ENCODE assay signal across 1 cellular context in genomic region chr7:150957119-150958020, GRCh38.
TF ChIP-seq lines count a peak whose summit lies in the region.

No MANE protein-coding gene starts in this region.

TF ChIP-seq in K562, 482 proteins besides CTCF, POLR2A, EP300 and RAD21 (continued from another document and continues in another):
- TF ChIP-seq, protein P1, sequence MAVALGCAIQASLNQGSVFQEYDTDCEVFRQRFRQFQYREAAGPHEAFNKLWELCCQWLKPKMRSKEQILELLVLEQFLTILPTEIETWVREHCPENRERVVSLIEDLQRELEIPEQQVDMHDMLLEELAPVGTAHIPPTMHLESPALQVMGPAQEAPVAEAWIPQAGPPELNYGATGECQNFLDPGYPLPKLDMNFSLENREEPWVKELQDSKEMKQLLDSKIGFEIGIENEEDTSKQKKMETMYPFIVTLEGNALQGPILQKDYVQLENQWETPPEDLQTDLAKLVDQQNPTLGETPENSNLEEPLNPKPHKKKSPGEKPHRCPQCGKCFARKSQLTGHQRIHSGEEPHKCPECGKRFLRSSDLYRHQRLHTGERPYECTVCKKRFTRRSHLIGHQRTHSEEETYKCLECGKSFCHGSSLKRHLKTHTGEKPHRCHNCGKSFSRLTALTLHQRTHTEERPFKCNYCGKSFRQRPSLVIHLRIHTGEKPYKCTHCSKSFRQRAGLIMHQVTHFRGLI (CRISPR knock-in tag; IDR thresholded peaks at IDR 0.05), result no peak
- TF ChIP-seq HMGN3 (IDR thresholded peaks at IDR 0.05; ENCODE audit: borderline replicate concordance, extremely low read depth, insufficient read length, low read depth, low read length) (no peak), BRD4 (IDR thresholded peaks at IDR 0.05) (no peak), ZNF408 (CRISPR knock-in tag; IDR thresholded peaks at IDR 0.05; ENCODE audit: low read depth) (no peak), NBN (IDR thresholded peaks at IDR 0.05; ENCODE audit: low read depth) (no peak), KDM2B (CRISPR knock-in tag; IDR thresholded peaks at IDR 0.05) (no peak), HDAC1 (IDR thresholded peaks at IDR 0.05) (0 out of 4 replicates have a peak, but pooled peaks of 1 of the 2 experiments have one; percentile 6), TSC22D4 (tag; IDR thresholded peaks at IDR 0.05) (no peak), UBTF (IDR thresholded peaks at IDR 0.05; ENCODE audit: borderline replicate concordance in 1 of 2, low read depth in 2 of 2, low read length in 2 of 2) (0 out of 4 replicates have a peak, but pooled peaks of 1 of the 2 experiments have one; percentile 27), ZNF830 (CRISPR knock-in tag; IDR thresholded peaks at IDR 0.05) (no peak), THRAP3 (IDR thresholded peaks at IDR 0.05; ENCODE audit: borderline replicate concordance) (no peak), NUFIP1 (IDR thresholded peaks at IDR 0.05; ENCODE audit: partially characterized antibody) (no peak), SAFB (IDR thresholded peaks at IDR 0.05; ENCODE audit: borderline replicate concordance, low read depth, low read length) (no peak), GATA2 (CRISPR knock-in tag; IDR thresholded peaks at IDR 0.05) (no peak), DPF2 (IDR thresholded peaks at IDR 0.05) (0 out of 2 replicates have a peak, but pooled peaks have one; percentile 0), HBP1 (CRISPR knock-in tag; IDR thresholded peaks at IDR 0.05) (no peak), STAT5A (IDR thresholded peaks at IDR 0.05; ENCODE audit: borderline replicate concordance, low read length) (no peak), KLF13 (tag; IDR thresholded peaks at IDR 0.05; ENCODE audit: borderline replicate concordance, low read depth) (no peak), KLF16 (IDR thresholded peaks at IDR 0.05) (no peak), HDAC6 (IDR thresholded peaks at IDR 0.05; ENCODE audit: low read depth, low read length) (no peak), ZNF696 (CRISPR knock-in tag; conservative IDR thresholded peaks at IDR 0.05) (no peak), ZNF174 (CRISPR knock-in tag; IDR thresholded peaks at IDR 0.05) (no peak), CBX2 (IDR thresholded peaks at IDR 0.05; ENCODE audit: insufficient read depth, low read length, poor library complexity, severe bottlenecking) (no peak), HNRNPLL (IDR thresholded peaks at IDR 0.05; ENCODE audit: low read depth, low read length, poor library complexity, severe bottlenecking) (no peak), ZNF583 (CRISPR knock-in tag; IDR thresholded peaks at IDR 0.05) (0 out of 2 replicates have a peak, but pooled peaks have one; percentile 45), ZNF124 (CRISPR knock-in tag; IDR thresholded peaks at IDR 0.05) (no peak), SMAD4 (CRISPR knock-in tag; conservative IDR thresholded peaks at IDR 0.05) (peak; percentile 46; the same call in 1 of the 2 replicates), SLC30A9 (CRISPR knock-in tag; IDR thresholded peaks at IDR 0.05) (no peak), RBBP5 (IDR thresholded peaks at IDR 0.05; ENCODE audit: borderline replicate concordance, insufficient read depth, low read length, poor library complexity, severe bottlenecking) (peak; percentile 24)
- TF ChIP-seq, protein P2, sequence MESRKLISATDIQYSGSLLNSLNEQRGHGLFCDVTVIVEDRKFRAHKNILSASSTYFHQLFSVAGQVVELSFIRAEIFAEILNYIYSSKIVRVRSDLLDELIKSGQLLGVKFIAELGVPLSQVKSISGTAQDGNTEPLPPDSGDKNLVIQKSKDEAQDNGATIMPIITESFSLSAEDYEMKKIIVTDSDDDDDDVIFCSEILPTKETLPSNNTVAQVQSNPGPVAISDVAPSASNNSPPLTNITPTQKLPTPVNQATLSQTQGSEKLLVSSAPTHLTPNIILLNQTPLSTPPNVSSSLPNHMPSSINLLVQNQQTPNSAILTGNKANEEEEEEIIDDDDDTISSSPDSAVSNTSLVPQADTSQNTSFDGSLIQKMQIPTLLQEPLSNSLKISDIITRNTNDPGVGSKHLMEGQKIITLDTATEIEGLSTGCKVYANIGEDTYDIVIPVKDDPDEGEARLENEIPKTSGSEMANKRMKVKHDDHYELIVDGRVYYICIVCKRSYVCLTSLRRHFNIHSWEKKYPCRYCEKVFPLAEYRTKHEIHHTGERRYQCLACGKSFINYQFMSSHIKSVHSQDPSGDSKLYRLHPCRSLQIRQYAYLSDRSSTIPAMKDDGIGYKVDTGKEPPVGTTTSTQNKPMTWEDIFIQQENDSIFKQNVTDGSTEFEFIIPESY (CRISPR knock-in tag; IDR thresholded peaks at IDR 0.05), result peak; percentile 91
- TF ChIP-seq, protein P3, sequence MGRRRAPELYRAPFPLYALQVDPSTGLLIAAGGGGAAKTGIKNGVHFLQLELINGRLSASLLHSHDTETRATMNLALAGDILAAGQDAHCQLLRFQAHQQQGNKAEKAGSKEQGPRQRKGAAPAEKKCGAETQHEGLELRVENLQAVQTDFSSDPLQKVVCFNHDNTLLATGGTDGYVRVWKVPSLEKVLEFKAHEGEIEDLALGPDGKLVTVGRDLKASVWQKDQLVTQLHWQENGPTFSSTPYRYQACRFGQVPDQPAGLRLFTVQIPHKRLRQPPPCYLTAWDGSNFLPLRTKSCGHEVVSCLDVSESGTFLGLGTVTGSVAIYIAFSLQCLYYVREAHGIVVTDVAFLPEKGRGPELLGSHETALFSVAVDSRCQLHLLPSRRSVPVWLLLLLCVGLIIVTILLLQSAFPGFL (CRISPR knock-in tag; IDR thresholded peaks at IDR 0.05), result no peak
- TF ChIP-seq, protein P4, sequence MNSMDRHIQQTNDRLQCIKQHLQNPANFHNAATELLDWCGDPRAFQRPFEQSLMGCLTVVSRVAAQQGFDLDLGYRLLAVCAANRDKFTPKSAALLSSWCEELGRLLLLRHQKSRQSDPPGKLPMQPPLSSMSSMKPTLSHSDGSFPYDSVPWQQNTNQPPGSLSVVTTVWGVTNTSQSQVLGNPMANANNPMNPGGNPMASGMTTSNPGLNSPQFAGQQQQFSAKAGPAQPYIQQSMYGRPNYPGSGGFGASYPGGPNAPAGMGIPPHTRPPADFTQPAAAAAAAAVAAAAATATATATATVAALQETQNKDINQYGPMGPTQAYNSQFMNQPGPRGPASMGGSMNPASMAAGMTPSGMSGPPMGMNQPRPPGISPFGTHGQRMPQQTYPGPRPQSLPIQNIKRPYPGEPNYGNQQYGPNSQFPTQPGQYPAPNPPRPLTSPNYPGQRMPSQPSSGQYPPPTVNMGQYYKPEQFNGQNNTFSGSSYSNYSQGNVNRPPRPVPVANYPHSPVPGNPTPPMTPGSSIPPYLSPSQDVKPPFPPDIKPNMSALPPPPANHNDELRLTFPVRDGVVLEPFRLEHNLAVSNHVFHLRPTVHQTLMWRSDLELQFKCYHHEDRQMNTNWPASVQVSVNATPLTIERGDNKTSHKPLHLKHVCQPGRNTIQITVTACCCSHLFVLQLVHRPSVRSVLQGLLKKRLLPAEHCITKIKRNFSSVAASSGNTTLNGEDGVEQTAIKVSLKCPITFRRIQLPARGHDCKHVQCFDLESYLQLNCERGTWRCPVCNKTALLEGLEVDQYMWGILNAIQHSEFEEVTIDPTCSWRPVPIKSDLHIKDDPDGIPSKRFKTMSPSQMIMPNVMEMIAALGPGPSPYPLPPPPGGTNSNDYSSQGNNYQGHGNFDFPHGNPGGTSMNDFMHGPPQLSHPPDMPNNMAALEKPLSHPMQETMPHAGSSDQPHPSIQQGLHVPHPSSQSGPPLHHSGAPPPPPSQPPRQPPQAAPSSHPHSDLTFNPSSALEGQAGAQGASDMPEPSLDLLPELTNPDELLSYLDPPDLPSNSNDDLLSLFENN (IDR thresholded peaks at IDR 0.05; ENCODE audit: low read depth in 2 of 2, low read length in 2 of 2), result no peak
- TF ChIP-seq, protein P5, sequence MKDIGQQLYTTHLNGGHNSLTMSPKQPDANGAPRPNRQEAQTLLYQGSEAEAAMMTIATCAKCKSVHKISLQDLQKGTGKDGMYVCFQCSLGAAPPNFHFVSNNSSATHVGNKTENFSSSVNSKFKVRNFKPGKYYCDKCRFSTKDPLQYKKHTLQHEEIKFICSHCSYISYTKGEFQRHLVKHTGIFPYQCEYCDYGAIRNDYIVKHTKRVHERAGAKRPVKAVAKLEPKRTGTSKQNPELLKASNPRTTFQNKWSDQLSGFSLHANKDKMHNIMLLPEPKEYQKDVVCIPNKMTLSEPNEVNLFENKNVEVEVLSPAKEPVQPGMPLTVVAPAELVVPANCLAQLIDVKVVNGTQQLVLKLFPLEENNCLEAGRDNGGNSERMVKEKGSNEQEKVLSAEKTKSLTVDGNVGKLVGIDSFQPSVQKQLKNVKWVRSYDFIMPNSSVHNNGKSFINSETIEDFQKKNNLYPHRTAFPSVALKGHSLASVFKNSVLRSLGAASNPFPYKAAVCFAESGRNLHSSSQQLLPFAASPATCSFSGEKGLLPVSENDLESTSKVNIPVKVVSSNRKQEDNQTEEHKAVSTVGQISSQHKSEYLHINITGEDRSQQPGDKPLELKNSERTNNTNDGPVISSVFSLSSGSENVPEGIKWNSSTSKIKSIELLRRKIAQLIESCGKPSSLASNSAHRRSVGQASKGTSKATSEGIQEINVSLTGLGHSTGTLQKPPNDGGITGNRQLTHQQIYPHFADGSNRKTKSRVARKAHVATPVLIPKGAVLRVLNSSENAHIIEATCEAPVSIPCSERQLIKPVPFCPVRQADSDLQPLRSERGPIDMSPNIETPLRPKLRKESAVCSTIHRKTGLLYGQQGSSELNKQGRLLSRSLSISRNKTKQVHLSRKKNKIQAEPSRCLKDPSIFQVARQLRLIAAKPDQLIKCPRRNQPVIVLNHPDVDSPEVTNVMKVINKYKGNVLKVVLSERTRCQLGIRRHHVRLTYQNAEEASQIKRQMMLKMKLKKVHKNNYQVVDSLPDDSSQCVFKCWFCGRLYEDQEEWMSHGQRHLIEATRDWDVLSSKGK (CRISPR knock-in tag; IDR thresholded peaks at IDR 0.05), result no peak
- TF ChIP-seq, protein P6, sequence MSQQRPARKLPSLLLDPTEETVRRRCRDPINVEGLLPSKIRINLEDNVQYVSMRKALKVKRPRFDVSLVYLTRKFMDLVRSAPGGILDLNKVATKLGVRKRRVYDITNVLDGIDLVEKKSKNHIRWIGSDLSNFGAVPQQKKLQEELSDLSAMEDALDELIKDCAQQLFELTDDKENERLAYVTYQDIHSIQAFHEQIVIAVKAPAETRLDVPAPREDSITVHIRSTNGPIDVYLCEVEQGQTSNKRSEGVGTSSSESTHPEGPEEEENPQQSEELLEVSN (IDR thresholded peaks at IDR 0.05; ENCODE audit: borderline replicate concordance in 1 of 2, extremely low read depth in 1 of 2, insufficient read depth in 1 of 2, insufficient read length in 1 of 2, low read depth in 1 of 2, low read length in 1 of 2, poor library complexity in 1 of 2, severe bottlenecking in 1 of 2), result no peak
- TF ChIP-seq, protein P7, sequence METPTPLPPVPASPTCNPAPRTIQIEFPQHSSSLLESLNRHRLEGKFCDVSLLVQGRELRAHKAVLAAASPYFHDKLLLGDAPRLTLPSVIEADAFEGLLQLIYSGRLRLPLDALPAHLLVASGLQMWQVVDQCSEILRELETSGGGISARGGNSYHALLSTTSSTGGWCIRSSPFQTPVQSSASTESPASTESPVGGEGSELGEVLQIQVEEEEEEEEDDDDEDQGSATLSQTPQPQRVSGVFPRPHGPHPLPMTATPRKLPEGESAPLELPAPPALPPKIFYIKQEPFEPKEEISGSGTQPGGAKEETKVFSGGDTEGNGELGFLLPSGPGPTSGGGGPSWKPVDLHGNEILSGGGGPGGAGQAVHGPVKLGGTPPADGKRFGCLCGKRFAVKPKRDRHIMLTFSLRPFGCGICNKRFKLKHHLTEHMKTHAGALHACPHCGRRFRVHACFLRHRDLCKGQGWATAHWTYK (CRISPR knock-in tag; IDR thresholded peaks at IDR 0.05), result 0 out of 2 replicates have a peak, but pooled peaks have one; percentile 31
- TF ChIP-seq, protein P8, sequence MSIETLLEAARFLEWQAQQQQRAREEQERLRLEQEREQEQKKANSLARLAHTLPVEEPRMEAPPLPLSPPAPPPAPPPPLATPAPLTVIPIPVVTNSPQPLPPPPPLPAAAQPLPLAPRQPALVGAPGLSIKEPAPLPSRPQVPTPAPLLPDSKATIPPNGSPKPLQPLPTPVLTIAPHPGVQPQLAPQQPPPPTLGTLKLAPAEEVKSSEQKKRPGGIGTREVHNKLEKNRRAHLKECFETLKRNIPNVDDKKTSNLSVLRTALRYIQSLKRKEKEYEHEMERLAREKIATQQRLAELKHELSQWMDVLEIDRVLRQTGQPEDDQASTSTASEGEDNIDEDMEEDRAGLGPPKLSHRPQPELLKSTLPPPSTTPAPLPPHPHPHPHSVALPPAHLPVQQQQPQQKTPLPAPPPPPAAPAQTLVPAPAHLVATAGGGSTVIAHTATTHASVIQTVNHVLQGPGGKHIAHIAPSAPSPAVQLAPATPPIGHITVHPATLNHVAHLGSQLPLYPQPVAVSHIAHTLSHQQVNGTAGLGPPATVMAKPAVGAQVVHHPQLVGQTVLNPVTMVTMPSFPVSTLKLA (conservative IDR thresholded peaks at IDR 0.05), result no peak
- TF ChIP-seq, protein P9, sequence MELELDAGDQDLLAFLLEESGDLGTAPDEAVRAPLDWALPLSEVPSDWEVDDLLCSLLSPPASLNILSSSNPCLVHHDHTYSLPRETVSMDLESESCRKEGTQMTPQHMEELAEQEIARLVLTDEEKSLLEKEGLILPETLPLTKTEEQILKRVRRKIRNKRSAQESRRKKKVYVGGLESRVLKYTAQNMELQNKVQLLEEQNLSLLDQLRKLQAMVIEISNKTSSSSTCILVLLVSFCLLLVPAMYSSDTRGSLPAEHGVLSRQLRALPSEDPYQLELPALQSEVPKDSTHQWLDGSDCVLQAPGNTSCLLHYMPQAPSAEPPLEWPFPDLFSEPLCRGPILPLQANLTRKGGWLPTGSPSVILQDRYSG (tag; conservative IDR thresholded peaks at IDR 0.05; ENCODE audit: low read depth), result no peak
